26 cellular contexts compared by ENCODE assay signal in the genomic region with DNA sequence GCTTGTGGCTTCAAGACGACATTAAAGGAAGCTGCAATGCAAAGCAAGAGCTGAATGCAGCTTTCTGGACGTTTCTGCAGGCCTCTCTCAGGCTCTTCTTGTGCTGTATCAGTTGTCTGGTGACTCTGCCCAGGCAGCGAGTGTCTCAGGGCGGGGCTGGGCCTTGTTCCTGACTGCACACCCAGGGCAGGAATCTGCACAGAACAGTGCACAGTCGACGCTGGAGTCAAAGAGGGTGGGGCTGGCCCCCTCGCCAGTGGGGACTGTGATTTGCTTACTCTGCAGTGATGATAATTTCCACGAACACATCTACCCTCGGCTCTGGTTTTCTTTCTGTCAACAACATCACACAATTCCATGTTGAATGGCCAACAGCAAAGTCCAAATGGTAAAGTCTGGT.
"Had no signal": no experiment of that assay in that cellular context is flagged by ENCODE, and none has a peak within 500 bp of the region (broad histone marks: within the 10 kb centered on the region; RNA-seq: fewer than 3 reads in every experiment).

No MANE protein-coding gene starts in this region.

- ATAC-seq: esophagus mucosa, gastrocnemius medialis, left lung, psoas muscle had no signal

- FAIRE-seq: endometrium, islet of Langerhans, urothelium cell line had no signal

- H3K4me3 Mint-ChIP-seq: nephron had no signal

- H3K36me3 Mint-ChIP-seq: naive B cell had no signal

- H3K9me3 ChIP-seq: gastrocnemius medialis, left lung, psoas muscle, sigmoid colon, stomach, thoracic aorta had no signal

- H3K27ac ChIP-seq: gastrocnemius medialis, left lung, psoas muscle, sigmoid colon, skin epidermis, stomach, thoracic aorta had no signal

- H3K4me3 ChIP-seq: gastrocnemius medialis, left lung, lung, psoas muscle, sigmoid colon, skin epidermis, stomach, thoracic aorta had no signal

- H3K9me3 Mint-ChIP-seq: naive B cell, nephron had no signal

- H3K27ac Mint-ChIP-seq: nephron had no signal

- H3K36me3 ChIP-seq: gastrocnemius medialis, left lung, sigmoid colon, stomach, thoracic aorta had no signal

- H3K27me3 Mint-ChIP-seq: naive B cell had no signal

- DNase-seq: central memory CD4-positive, alpha-beta T cell; effector memory CD4-positive, alpha-beta T cell; gastrocnemius medialis; glutamatergic neuron; hypothalamus; kidney glomerular epithelial cell; left lung; mesenchymal stem cell; midbrain; naive B cell; psoas muscle; retina; sigmoid colon; stimulated activated CD4-positive, alpha-beta T cell treated with anti-CD3 and anti-CD28 coated beads, Interleukin-12 subunit alpha, Interleukin-12 subunit beta, amount 100 ng/mL, for 4 hours; stimulated activated naive CD4-positive, alpha-beta T cell; stomach; substantia nigra; trophoblast cell had no signal

- H3K4me1 ChIP-seq: gastrocnemius medialis, psoas muscle had no signal
